In the genomic region with DNA sequence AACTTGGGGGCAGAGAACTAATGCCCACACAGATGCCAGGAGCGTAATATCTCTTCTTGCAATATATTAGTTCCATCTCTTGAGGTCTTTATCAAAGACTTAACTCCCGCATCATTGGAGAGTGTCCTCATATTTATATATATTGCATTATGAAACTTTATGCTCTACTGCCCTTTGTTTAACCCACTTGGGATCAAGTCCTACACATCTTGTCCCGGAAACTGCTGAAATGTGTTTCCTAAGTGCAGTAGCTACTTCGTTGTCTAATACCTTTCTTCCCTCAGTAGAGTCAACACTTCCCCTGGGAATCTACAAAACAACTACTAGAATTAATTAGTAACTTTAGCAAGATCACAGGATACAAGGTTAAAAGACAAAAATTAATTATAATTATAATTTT, we compare ENCODE assay signal across 19 cellular contexts.
A peak's percentile ranks its signal among the peaks of the same experiment; 100 is the strongest.
DNase-seq lines count a peak whose midpoint lies in the region; ATAC-seq and TF ChIP-seq lines count a peak whose summit lies in the region.
"Had no signal": no experiment of that assay in that cellular context is flagged by ENCODE, and none has a peak within 500 bp of the region (broad histone marks: within the 10 kb centered on the region; RNA-seq: fewer than 3 reads in every experiment).

No MANE protein-coding gene starts in this region.

- ATAC-seq in RWPE2 (ENCODE audit: low read depth), result no peak
- ATAC-seq: CD8-positive, alpha-beta T cell had no signal

- H3K4me3 ChIP-seq in BLaER1 (no peak overlapping the region), RWPE2 (ENCODE audit: severe bottlenecking) (no peak overlapping the region), fibroblast of villous mesenchyme (ENCODE audit: low read depth, low read length) (no peak overlapping the region)
- H3K4me3 ChIP-seq: SJCRH30 had no signal

- H4K20me1 ChIP-seq in BLaER1, result no peaks in the 10 kb centered on the region

- H3K27me3 ChIP-seq in BLaER1 (no peaks in the 10 kb centered on the region), RWPE2 (ENCODE audit: insufficient read depth, poor library complexity, severe bottlenecking) (no peaks in the 10 kb centered on the region)
- H3K27me3 ChIP-seq: SJCRH30 had no signal

- no peak for TF ChIP-seq CTCF in RWPE2 (IDR thresholded peaks at IDR 0.05; ENCODE audit: poor library complexity, severe bottlenecking)
- TF ChIP-seq CTCF in fibroblast of villous mesenchyme (IDR thresholded peaks at IDR 0.05; ENCODE audit: insufficient read depth, low read depth, low read length), result no peak

- no peak overlapping the region for H3K9ac ChIP-seq in BLaER1

- H3K4me1 ChIP-seq in BLaER1, result peaks cover 40% of the 10 kb centered on the region
- H3K4me1 ChIP-seq in RWPE2 (ENCODE audit: insufficient read depth, poor library complexity, severe bottlenecking), result peaks cover 7% of the 10 kb centered on the region

- DNase-seq in RWPE2 (ENCODE audit: low spot score), result no peak
- peak; percentile 71 for DNase-seq in fibroblast of villous mesenchyme (ENCODE audit: low read depth)
- DNase-seq in retina, result peak; percentile 3
- no peak for DNase-seq in mucosa of gallbladder (ENCODE audit: low spot score)
- DNase-seq in SHP77 treated with DMSO at 0.1 percent for 48 hours (lab: John Stamatoyannopoulos, UW), result no peak
- no peak for DNase-seq in NCI-H1694 treated with DMSO at 0.1 percent for 48 hours (lab: John Stamatoyannopoulos, UW)
- no peak for DNase-seq in NCI-H2107 treated with DMSO at 0.1 percent for 48 hours (lab: John Stamatoyannopoulos, UW; ENCODE audit: unreplicated experiment)
- DNase-seq: CD8-positive, alpha-beta T cell; H7; Karpas-422; MM.1S; NCI-H1092 treated with DMSO at 0.1 percent for 48 hours; NCI-H146; NCI-H2081 treated with DMSO at 0.1 percent for 48 hours; NCI-H82; OCI-M1; RPMI8226 had no signal

- H3K4me2 ChIP-seq in BLaER1, result peak overlapping the region; percentile 65

- H3K9me3 ChIP-seq in BLaER1 (peaks cover 4% of the 10 kb centered on the region; the same call in 1 of the 2 replicates), RWPE2 (ENCODE audit: severe bottlenecking) (no peaks in the 10 kb centered on the region)
- H3K9me3 ChIP-seq: SJCRH30 had no signal

- H3K27ac ChIP-seq in BLaER1 (peak overlapping the region; percentile 68), RWPE2 (ENCODE audit: poor library complexity, severe bottlenecking) (peak overlapping the region; percentile 40)
- H3K27ac ChIP-seq: SJCRH30 had no signal

- H3K36me3 ChIP-seq in BLaER1 (no peaks in the 10 kb centered on the region), RWPE2 (ENCODE audit: low read depth) (no peaks in the 10 kb centered on the region)
- H3K36me3 ChIP-seq: SJCRH30 had no signal

Comparison
In these comparisons a context has a peak if more than half of its experiments do, and no peak if none do; other contexts are left out.
1. DNase-seq: peak in fibroblast of villous mesenchyme (single experiment) and retina (single experiment); none in RWPE2 (single experiment), mucosa of gallbladder (single experiment), SHP77 treated with DMSO at 0.1 percent for 48 hours (single experiment), NCI-H1694 treated with DMSO at 0.1 percent for 48 hours (single experiment) and NCI-H2107 treated with DMSO at 0.1 percent for 48 hours (single experiment).